Comparison of ENCODE assay signal across 8 cellular contexts in genomic region chr14:35534130-35534883, GRCh38.
DNase-seq lines count a peak whose midpoint lies in the region; ATAC-seq and TF ChIP-seq lines count a peak whose summit lies in the region.

TSS of gene INSM2 (plus strand) at chr14:35534164. CDS start at chr14:35534253, 89 bp downstream.

- H3K36me3 ChIP-seq in GM06990 (ENCODE audit: control insufficient read depth, insufficient read depth, low read length) (no peaks in the 10 kb centered on the region), adipocyte (ENCODE audit: control insufficient read depth, insufficient read depth, low read length, severe bottlenecking) (no peaks in the 10 kb centered on the region), iPS-18a (ENCODE audit: control insufficient read depth, low read depth, low read length) (no peaks in the 10 kb centered on the region)

- H3K4me1 ChIP-seq in adipocyte (ENCODE audit: control insufficient read depth, insufficient read depth, low read length) (peaks cover 15% of the 10 kb centered on the region), iPS-18a (ENCODE audit: control insufficient read depth, low read depth, low read length) (peaks cover 4% of the 10 kb centered on the region)

- peak; percentile 10 for ATAC-seq in GM21619 (IDR thresholded peaks at IDR 0.05; ENCODE audit: unreplicated experiment)

- H3K27me3 ChIP-seq in GM06990 (replicated peaks; ENCODE audit: control insufficient read depth, insufficient read depth, low read length) = no peaks in the 10 kb centered on the region; the same call in 1 of the 2 replicates
- H3K27me3 ChIP-seq in adipocyte (replicated peaks; ENCODE audit: control insufficient read depth, insufficient read depth, low read length) = peaks cover 48% of the 10 kb centered on the region
- H3K27me3 ChIP-seq in iPS-18a (ENCODE audit: control insufficient read depth, insufficient read depth, low read length) = peaks cover 82% of the 10 kb centered on the region

- DNase-seq in GM06990 (ENCODE audit: extremely low read depth, insufficient read length) (no peak), NCI-H1105 (lab: John Stamatoyannopoulos, UW) (peak; percentile 41), adipocyte (ENCODE audit: low read depth) (no peak), RPMI8226 (no peak), KG1 (lab: John Stamatoyannopoulos, UW) (no peak)
- DNase-seq in stimulated activated CD4-positive, alpha-beta T cell treated with anti-CD3 and anti-CD28 coated beads, Interleukin-4, amount 100 ng/mL, for 1 hour = peak; percentile 19

- peak; percentile 31 for TF ChIP-seq CTCF in GM06990 (IDR thresholded peaks at IDR 0.05; ENCODE audit: insufficient read depth, low read length, poor library complexity, severe bottlenecking)

- no peak within 1 kb of the TSS for H3K9ac ChIP-seq in adipocyte (ENCODE audit: low read length)
- no peak within 1 kb of the TSS for H3K9ac ChIP-seq in iPS-18a (ENCODE audit: low read length)

- peak within 1 kb of the TSS; percentile 76 for H3K4me3 ChIP-seq in GM06990 (replicated peaks; ENCODE audit: low read depth, low read length)
- peak within 1 kb of the TSS; percentile 81 for H3K4me3 ChIP-seq in adipocyte (ENCODE audit: low read length)
- H3K4me3 ChIP-seq in iPS-18a (ENCODE audit: low read length) = peak within 1 kb of the TSS; percentile 75

- H3K9me3 ChIP-seq in adipocyte (ENCODE audit: control insufficient read depth, low read length) (no peaks in the 10 kb centered on the region), iPS-18a (ENCODE audit: control insufficient read depth, low read depth, low read length) (no peaks in the 10 kb centered on the region)

- no peak within 1 kb of the TSS for H3K27ac ChIP-seq in iPS-18a (ENCODE audit: low read length)

Comparison
In these comparisons a context has a peak if more than half of its experiments do, and no peak if none do; other contexts are left out.
1. DNase-seq: peak in NCI-H1105 (single experiment) and stimulated activated CD4-positive, alpha-beta T cell treated with anti-CD3 and anti-CD28 coated beads, Interleukin-4, amount 100 ng/mL, for 1 hour (single experiment); none in GM06990 (single experiment), adipocyte (single experiment), RPMI8226 (single experiment) and KG1 (single experiment).
2. Peak in every context shown above with its lines, with median percentiles within 50 percentile points of each other: H3K4me3 ChIP-seq.